Comparison of ENCODE assay signal across 9 cellular contexts in the genomic region with DNA sequence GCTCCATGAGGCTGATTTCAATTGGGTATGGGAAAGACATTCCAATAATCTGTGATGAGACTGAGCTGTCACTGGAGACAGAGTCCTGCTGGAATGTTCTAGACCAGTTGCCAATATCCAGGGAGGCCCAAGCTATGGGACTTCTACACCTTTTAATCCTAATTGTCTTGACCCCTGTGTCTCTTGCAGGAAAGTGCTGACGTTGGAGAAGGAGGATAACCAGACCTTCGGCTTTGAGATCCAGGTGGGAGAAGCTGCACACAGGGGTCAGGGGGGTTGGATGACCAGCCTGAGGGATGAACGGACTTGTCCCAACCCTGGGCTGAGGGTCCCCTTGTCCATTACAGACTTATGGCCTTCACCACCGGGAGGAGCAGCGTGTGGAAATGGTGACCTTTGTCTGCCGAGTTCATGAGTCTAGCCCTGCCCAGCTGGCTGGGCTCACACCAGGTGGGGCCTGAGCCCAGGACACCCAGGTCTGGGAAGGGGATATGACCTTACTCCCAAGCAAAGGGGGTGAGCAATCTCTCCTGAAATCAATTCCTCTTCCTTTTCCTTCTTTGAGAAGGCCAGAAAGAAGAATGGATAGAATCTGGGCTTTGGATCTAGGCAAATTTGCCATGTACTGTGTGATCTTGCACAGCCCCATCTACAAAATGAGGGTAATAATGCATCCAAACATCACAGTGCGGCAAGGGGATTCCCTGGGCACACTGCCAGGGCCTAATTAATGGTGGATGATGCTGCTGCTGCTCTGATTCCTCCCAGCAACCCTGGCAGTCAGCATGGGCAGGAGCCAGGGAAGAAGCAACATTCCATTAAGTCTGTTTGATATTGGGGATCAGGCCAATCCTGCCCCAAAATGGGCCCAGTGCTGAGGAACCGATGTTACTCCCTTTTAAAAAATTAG. TPM values are rescaled to one million over a fixed set of nuclear protein-coding genes. Genes with fewer than 3 reads are reported as not detected.
A peak's percentile ranks its signal among the peaks of the same experiment; 100 is the strongest.
DNase-seq lines count a peak whose midpoint lies in the region; ATAC-seq and TF ChIP-seq lines count a peak whose summit lies in the region.
"Had no signal": no experiment of that assay in that cellular context is flagged by ENCODE, and none has a peak within 500 bp of the region (broad histone marks: within the 10 kb centered on the region; RNA-seq: fewer than 3 reads in every experiment).

No MANE protein-coding gene starts in this region.

- H3K27me3 Mint-ChIP-seq in glutamatergic neuron (ENCODE audit: unreplicated experiment) = peaks cover 12% of the 10 kb centered on the region
- peaks cover 6 to 11% of the 10 kb centered on the region in 2 donors for H3K27me3 Mint-ChIP-seq in effector memory CD8-positive, alpha-beta T cell

- H3K9me3 Mint-ChIP-seq in glutamatergic neuron (ENCODE audit: unreplicated experiment) = peaks cover 4% of the 10 kb centered on the region
- H3K9me3 Mint-ChIP-seq in effector memory CD8-positive, alpha-beta T cell = no peaks in the 10 kb centered on the region

- H3K36me3 ChIP-seq in Peyer's patch = peaks cover 0 to 11% (median 0%) of the 10 kb centered on the region in 3 donors
- no peaks in the 10 kb centered on the region for H3K36me3 ChIP-seq in gastrocnemius medialis

- peak overlapping the region; percentile 10 to 93 (median 82) for H3K27ac ChIP-seq in Peyer's patch
- peak overlapping the region; percentile 71 to 85 (median 80) for H3K27ac ChIP-seq in gastrocnemius medialis

- TF ChIP-seq CTCF in Peyer's patch (IDR thresholded peaks at IDR 0.05) (no peak), glutamatergic neuron (IDR thresholded peaks at IDR 0.05; ENCODE audit: partially characterized antibody, unreplicated experiment) (no peak), gastrocnemius medialis (IDR thresholded peaks at IDR 0.05 in 4 of 5, conservative IDR thresholded peaks at IDR 0.05 in 1 of 5) (no peak)

- peaks cover 0 to 23% (median 8%) of the 10 kb centered on the region in 4 donors for H3K4me1 ChIP-seq in Peyer's patch
- H3K4me1 ChIP-seq in gastrocnemius medialis = peaks cover 0 to 8% of the 10 kb centered on the region in 2 donors

- H3K9me3 ChIP-seq in Peyer's patch = no peaks in the 10 kb centered on the region
- no peaks in the 10 kb centered on the region for H3K9me3 ChIP-seq in gastrocnemius medialis

- intact Hi-C loops in gastrocnemius medialis (cut with DNase I; ENCODE audit: low total_unique reads) = no loop called here

- H3K4me3 ChIP-seq in Peyer's patch = no peak overlapping the region
- H3K4me3 ChIP-seq in gastrocnemius medialis = peak overlapping the region in 1 of 4 donors; percentile 67

- no peak for ATAC-seq in gastrocnemius medialis
- no peak for ATAC-seq in effector memory CD8-positive, alpha-beta T cell (replicated peaks)
- no peak for ATAC-seq in GM18511 (IDR thresholded peaks at IDR 0.05; ENCODE audit: unreplicated experiment)
- ATAC-seq: activated CD8-positive, alpha-beta memory T cell treated with anti-CD3 and anti-CD28 coated beads, Interleukin-2, amount 10 ng/mL, durations not matched to agents 7 days and 5 days had no signal

- H3K4me1 Mint-ChIP-seq in glutamatergic neuron (ENCODE audit: low read depth, unreplicated experiment) = peaks cover 16% of the 10 kb centered on the region
- peaks cover 13 to 14% of the 10 kb centered on the region in 2 donors for H3K4me1 Mint-ChIP-seq in effector memory CD8-positive, alpha-beta T cell (ENCODE audit: low read depth in 2 of 2)

- H3K27me3 ChIP-seq in Peyer's patch = peaks cover 0 to 10% of the 10 kb centered on the region in 2 donors
- peaks cover 2 to 15% (median 14%) of the 10 kb centered on the region in 3 donors for H3K27me3 ChIP-seq in gastrocnemius medialis

- H3K36me3 Mint-ChIP-seq in glutamatergic neuron (ENCODE audit: unreplicated experiment) = no peaks in the 10 kb centered on the region
- H3K36me3 Mint-ChIP-seq in effector memory CD8-positive, alpha-beta T cell (ENCODE audit: insufficient read depth) = peaks cover 62% of the 10 kb centered on the region
- H3K36me3 Mint-ChIP-seq: activated CD8-positive, alpha-beta memory T cell treated with anti-CD3 and anti-CD28 coated beads, Interleukin-2, amount 10 ng/mL, durations not matched to agents 7 days and 5 days had no signal

- TF ChIP-seq POLR2A in Peyer's patch (IDR thresholded peaks at IDR 0.05) = no peak
- no peak for TF ChIP-seq POLR2A in gastrocnemius medialis (IDR thresholded peaks at IDR 0.05)

- H3K27ac Mint-ChIP-seq in glutamatergic neuron (ENCODE audit: unreplicated experiment) = peak overlapping the region; percentile 55
- H3K27ac Mint-ChIP-seq in effector memory CD8-positive, alpha-beta T cell = peak overlapping the region in 1 of 2 donors; percentile 10
- H3K27ac Mint-ChIP-seq: activated CD8-positive, alpha-beta memory T cell treated with anti-CD3 and anti-CD28 coated beads, Interleukin-2, amount 10 ng/mL, durations not matched to agents 7 days and 5 days had no signal

- DNase-seq in DMS 273 treated with DMSO at 0.1 percent for 48 hours (lab: John Stamatoyannopoulos, UW) = peak; percentile 4
- DNase-seq in Peyer's patch = no peak
- DNase-seq in glutamatergic neuron = no peak
- no peak for DNase-seq in gastrocnemius medialis
- DNase-seq in effector memory CD8-positive, alpha-beta T cell = no peak
- DNase-seq in stimulated activated CD4-positive, alpha-beta T cell treated with anti-CD3 and anti-CD28 coated beads, Interleukin-4, amount 100 ng/mL, for 1 hour = no peak
- no peak for DNase-seq in AG08395 (ENCODE audit: low spot score)
- DNase-seq: activated CD8-positive, alpha-beta memory T cell treated with anti-CD3 and anti-CD28 coated beads, Interleukin-2, amount 10 ng/mL, durations not matched to agents 7 days and 5 days had no signal

- in situ Hi-C loops in gastrocnemius medialis (cut with MboI; ENCODE audit: low sequenced_read_pairs in 4 of 4) = no loop called here

- H3K4me3 Mint-ChIP-seq in glutamatergic neuron (ENCODE audit: unreplicated experiment) = no peak overlapping the region
- H3K4me3 Mint-ChIP-seq in effector memory CD8-positive, alpha-beta T cell = no peak overlapping the region
- H3K4me3 Mint-ChIP-seq: activated CD8-positive, alpha-beta memory T cell treated with anti-CD3 and anti-CD28 coated beads, Interleukin-2, amount 10 ng/mL, durations not matched to agents 7 days and 5 days had no signal

RNA-seq across cellular contexts. Expression of a gene that starts 4.2 kb away (rescaled TPM):
- total RNA-seq in Peyer's patch = 100 to 1,000 TPM in 1 of 4 donors, 10 to 100 TPM in 1, 1 to 10 TPM in 2; 1.2 to 112 (median 16.2) TPM
- 31.3 TPM for total RNA-seq in glutamatergic neuron (ENCODE audit: unreplicated experiment)
- total RNA-seq in gastrocnemius medialis = 10 to 100 TPM in 2 of 4 donors, 1 to 10 TPM in 2; 9.3 to 14.9 (median 11.8) TPM

RNA-seq across cellular contexts. Expression of a gene that starts 40.3 kb away (rescaled TPM):
- total RNA-seq in Peyer's patch (100 to 1,000 TPM in 1 of 4 donors, 10 to 100 TPM in 2, 1 to 10 TPM in 1; 3.9 to 265 (median 42.2) TPM), glutamatergic neuron (ENCODE audit: unreplicated experiment) (8.5 TPM), gastrocnemius medialis (100 to 1,000 TPM in 2 of 4 donors, 10 to 100 TPM in 2; 36.3 to 248 (median 90.1) TPM)

RNA-seq across cellular contexts. Expression of a gene that starts 58.8 kb away (rescaled TPM):
- 10 to 100 TPM; 31.5 to 39.6 (median 33.9) TPM for total RNA-seq in Peyer's patch
- 26.2 TPM for total RNA-seq in glutamatergic neuron (ENCODE audit: unreplicated experiment)
- 10 to 100 TPM; 23.3 to 49.4 (median 37.3) TPM for total RNA-seq in gastrocnemius medialis

RNA-seq across cellular contexts. Expression of a gene that starts 59.4 kb away (rescaled TPM):
- total RNA-seq in Peyer's patch = 10 to 100 TPM in 3 of 4 donors, 1 to 10 TPM in 1; 9.1 to 71.6 (median 59.2) TPM
- total RNA-seq in glutamatergic neuron (ENCODE audit: unreplicated experiment) = 50.2 TPM
- 10 to 100 TPM in 3 of 4 donors, 1 to 10 TPM in 1; 8.7 to 15.9 (median 10.1) TPM for total RNA-seq in gastrocnemius medialis
